In genomic region chr1:243147351-243147750, GRCh38 we compare ENCODE assay signal across 6 cellular contexts.
DNase-seq lines count a peak whose midpoint lies in the region; ATAC-seq, FAIRE-seq and TF ChIP-seq lines count a peak whose summit lies in the region.
"Not testable (repeated sequence)": the region's sequence is repeated elsewhere in the genome, so short reads cannot be mapped to it uniquely, and the experiment has no call there.

No MANE protein-coding gene starts in this region.

- H3K9ac ChIP-seq in astrocyte (ENCODE audit: low read length): not testable (repeated sequence)

- TF ChIP-seq CTCF in activated CD8-positive, alpha-beta T cell treated with anti-CD3 and anti-CD28 coated beads for 36 hours (IDR thresholded peaks at IDR 0.05); astrocyte (IDR thresholded peaks at IDR 0.05; ENCODE audit: insufficient read depth, low read depth, low read length); fibroblast of villous mesenchyme (IDR thresholded peaks at IDR 0.05; ENCODE audit: insufficient read depth, low read depth, low read length): not testable (repeated sequence)

- peak overlapping the region; percentile 32 for H3K27ac Mint-ChIP-seq in activated CD8-positive, alpha-beta T cell treated with anti-CD3 and anti-CD28 coated beads for 36 hours
- peak overlapping the region; percentile 89 for H3K27ac Mint-ChIP-seq in activated T-cell treated with anti-CD3 and anti-CD28 coated beads, Interleukin-2, amount 50 U/mL, for 72 hours
- not testable (repeated sequence) for H3K27ac Mint-ChIP-seq in astrocyte (ENCODE audit: unreplicated experiment); stimulated activated naive CD8-positive, alpha-beta T cell treated with anti-CD3 and anti-CD28 coated beads, Interleukin-15, amount 100 ng/mL, for 72 hours

- intact Hi-C loops in activated CD8-positive, alpha-beta T cell treated with anti-CD3 and anti-CD28 coated beads for 36 hours (cut with micrococcal nuclease): not testable (repeated sequence)

- FAIRE-seq in GM19239 (lab: Jason Lieb, UNC) (peak; percentile 59), astrocyte (lab: Jason Lieb, UNC) (peak; percentile 87)

- not testable (repeated sequence) for H3K4me1 ChIP-seq in astrocyte (ENCODE audit: insufficient read depth, low read length)

- H3K36me3 ChIP-seq in astrocyte (ENCODE audit: insufficient read depth, low read length): not testable (repeated sequence)

- not testable (repeated sequence) for H3K9me3 ChIP-seq in astrocyte (ENCODE audit: insufficient read depth, low read depth, low read length)

- not testable (repeated sequence) for H4K20me1 ChIP-seq in astrocyte (ENCODE audit: insufficient read depth, low read length)

- POLR2A ChIA-PET in activated CD8-positive, alpha-beta T cell treated with anti-CD3 and anti-CD28 coated beads for 36 hours (lab: Charles Lee): not testable (repeated sequence)

- H3K27me3 ChIP-seq in astrocyte (ENCODE audit: insufficient read depth, low read length): not testable (repeated sequence)

- H2AFZ ChIP-seq in astrocyte (ENCODE audit: low read depth, low read length): not testable (repeated sequence)

- peak; percentile 53 for ATAC-seq in activated CD8-positive, alpha-beta T cell treated with anti-CD3 and anti-CD28 coated beads for 36 hours
- ATAC-seq in activated T-cell treated with anti-CD3 and anti-CD28 coated beads, Interleukin-2, amount 50 U/mL, for 72 hours (replicated peaks in 1 of 2): peak; percentile 82 to 89
- ATAC-seq in stimulated activated naive CD8-positive, alpha-beta T cell treated with anti-CD3 and anti-CD28 coated beads, Interleukin-15, amount 100 ng/mL, for 72 hours: peak; percentile 80

- not testable (repeated sequence) for H3K4me2 ChIP-seq in astrocyte (ENCODE audit: low read length)

- H3K79me2 ChIP-seq in astrocyte (ENCODE audit: insufficient read depth, low read length): peaks cover 12% of the 10 kb centered on the region

- H3K36me3 Mint-ChIP-seq in activated CD8-positive, alpha-beta T cell treated with anti-CD3 and anti-CD28 coated beads for 36 hours (ENCODE audit: low read depth); activated T-cell treated with anti-CD3 and anti-CD28 coated beads, Interleukin-2, amount 50 U/mL, for 72 hours (ENCODE audit: insufficient read depth in 2 of 2); astrocyte (ENCODE audit: low read depth, unreplicated experiment): not testable (repeated sequence)

- H3K27ac ChIP-seq in astrocyte (ENCODE audit: low read depth, low read length): not testable (repeated sequence)

- not testable (repeated sequence) for DNase-seq in GM19239 (ENCODE audit: insufficient read length, low spot score); activated CD8-positive, alpha-beta T cell treated with anti-CD3 and anti-CD28 coated beads for 36 hours; activated T-cell treated with anti-CD3 and anti-CD28 coated beads, Interleukin-2, amount 50 U/mL, for 72 hours; astrocyte (ENCODE audit: low read depth); stimulated activated naive CD8-positive, alpha-beta T cell treated with anti-CD3 and anti-CD28 coated beads, Interleukin-15, amount 100 ng/mL, for 72 hours
- DNase-seq in fibroblast of villous mesenchyme (ENCODE audit: low read depth): peak; percentile 14

- not testable (repeated sequence) for H3K4me1 Mint-ChIP-seq in activated CD8-positive, alpha-beta T cell treated with anti-CD3 and anti-CD28 coated beads for 36 hours (ENCODE audit: low read depth); astrocyte (ENCODE audit: low read depth, unreplicated experiment)
- peaks cover 19% of the 10 kb centered on the region for H3K4me1 Mint-ChIP-seq in activated T-cell treated with anti-CD3 and anti-CD28 coated beads, Interleukin-2, amount 50 U/mL, for 72 hours (ENCODE audit: low read depth)
- peaks cover 16% of the 10 kb centered on the region for H3K4me1 Mint-ChIP-seq in stimulated activated naive CD8-positive, alpha-beta T cell treated with anti-CD3 and anti-CD28 coated beads, Interleukin-15, amount 100 ng/mL, for 72 hours

- CTCF ChIA-PET in activated CD8-positive, alpha-beta T cell treated with anti-CD3 and anti-CD28 coated beads for 36 hours (lab: Charles Lee): not testable (repeated sequence)

- H3K4me3 ChIP-seq in astrocyte (ENCODE audit: insufficient read depth, low read depth, low read length); fibroblast of villous mesenchyme (ENCODE audit: low read depth, low read length): not testable (repeated sequence)

- H3K27me3 Mint-ChIP-seq in activated CD8-positive, alpha-beta T cell treated with anti-CD3 and anti-CD28 coated beads for 36 hours; activated T-cell treated with anti-CD3 and anti-CD28 coated beads, Interleukin-2, amount 50 U/mL, for 72 hours (ENCODE audit: low read depth); astrocyte (ENCODE audit: low read depth, unreplicated experiment); stimulated activated naive CD8-positive, alpha-beta T cell treated with anti-CD3 and anti-CD28 coated beads, Interleukin-15, amount 100 ng/mL, for 72 hours: not testable (repeated sequence)

- not testable (repeated sequence) for H3K4me3 Mint-ChIP-seq in activated CD8-positive, alpha-beta T cell treated with anti-CD3 and anti-CD28 coated beads for 36 hours; astrocyte (ENCODE audit: unreplicated experiment); stimulated activated naive CD8-positive, alpha-beta T cell treated with anti-CD3 and anti-CD28 coated beads, Interleukin-15, amount 100 ng/mL, for 72 hours
- peak overlapping the region in 1 of 2 donors; percentile 48 for H3K4me3 Mint-ChIP-seq in activated T-cell treated with anti-CD3 and anti-CD28 coated beads, Interleukin-2, amount 50 U/mL, for 72 hours

- not testable (repeated sequence) for H3K9me3 Mint-ChIP-seq in activated CD8-positive, alpha-beta T cell treated with anti-CD3 and anti-CD28 coated beads for 36 hours; activated T-cell treated with anti-CD3 and anti-CD28 coated beads, Interleukin-2, amount 50 U/mL, for 72 hours; astrocyte (ENCODE audit: unreplicated experiment); stimulated activated naive CD8-positive, alpha-beta T cell treated with anti-CD3 and anti-CD28 coated beads, Interleukin-15, amount 100 ng/mL, for 72 hours
